29 cellular contexts compared by ENCODE assay signal in the genomic region with DNA sequence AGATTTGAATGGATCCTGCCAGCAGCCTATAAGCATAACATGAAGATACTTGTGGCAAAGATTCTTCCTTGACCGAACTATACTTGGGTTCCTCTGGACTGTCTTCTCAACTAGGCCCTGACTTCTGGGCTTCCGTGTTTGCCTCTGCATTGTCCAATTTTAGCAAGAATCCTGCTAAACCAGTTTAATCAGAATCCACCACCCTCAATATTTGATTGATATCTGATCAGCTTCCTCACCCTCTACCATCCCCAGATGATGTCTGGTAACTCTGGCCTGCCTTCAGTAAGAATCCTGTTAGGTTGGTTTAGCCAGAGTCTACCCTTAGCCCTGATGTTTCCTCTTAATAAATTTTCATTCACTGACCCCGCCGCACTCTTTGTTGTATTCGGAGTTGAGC.
"Had no signal": no experiment of that assay in that cellular context is flagged by ENCODE, and none has a peak within 500 bp of the region (broad histone marks: within the 10 kb centered on the region; RNA-seq: fewer than 3 reads in every experiment).

No MANE protein-coding gene starts in this region.

- H2AFZ ChIP-seq: parathyroid adenoma had no signal

- H3K27ac ChIP-seq: neutrophil, ovary, parathyroid adenoma, psoas muscle, right lobe of liver, skin epidermis, spleen, suprapubic skin, testis, tibial artery, transverse colon, upper lobe of right lung, uterus had no signal

- H3K4me1 ChIP-seq: parathyroid adenoma, psoas muscle, right lobe of liver, spleen, suprapubic skin, transverse colon, uterus had no signal

- DNase-seq: naive thymus-derived CD4-positive, alpha-beta T cell; natural killer cell; occipital lobe; ovary; posterior cingulate gyrus; psoas muscle; right cardiac atrium; right lobe of liver; spleen; stimulated activated CD4-positive, alpha-beta T cell treated with anti-CD3 and anti-CD28 coated beads, Interleukin-12 subunit alpha, Interleukin-12 subunit beta, amount 100 ng/mL, for 4 hours; stimulated activated CD4-positive, alpha-beta T cell treated with anti-CD3 and anti-CD28 coated beads, Interleukin-1b, Interleukin-23, amount 100 ng/mL, for 48 hours; stimulated activated CD4-positive, alpha-beta T cell treated with anti-CD3 and anti-CD28 coated beads, Interleukin-4, amount 100 ng/mL, for 1 hour; stimulated activated CD4-positive, alpha-beta T cell treated with anti-CD3 and anti-CD28 coated beads, Interleukin-4, amount 100 ng/mL, for 4 hours; stimulated activated CD8-positive, alpha-beta memory T cell treated with anti-CD3 and anti-CD28 coated beads, Interleukin-4, amount 100 ng/mL, for 48 hours; stimulated activated naive CD4-positive, alpha-beta T cell; stimulated activated naive CD8-positive, alpha-beta T cell treated with anti-CD3 and anti-CD28 coated beads, Interleukin-15, amount 100 ng/mL, for 72 hours; stimulated activated naive CD8-positive, alpha-beta T cell treated with anti-CD3 and anti-CD28 coated beads, Interleukin-15, Interleukin-2, amounts not matched to agents 100 U/mL and 50 U/mL, for 24 hours; substantia nigra; testis; tibial artery; transverse colon; upper lobe of right lung; uterus had no signal

- H3K79me2 ChIP-seq: parathyroid adenoma had no signal

- H3K4me2 ChIP-seq: smooth muscle cell had no signal

- ATAC-seq: naive thymus-derived CD4-positive, alpha-beta T cell; natural killer cell; psoas muscle; right cardiac atrium; right lobe of liver; stimulated activated memory B cell treated with anti-CD40 and anti-IgM and Interleukin-4, amounts not matched to agents 10 μg/mL and 1 μg/mL and 100 μg/mL, for 72 hours; stimulated activated naive CD8-positive, alpha-beta T cell treated with anti-CD3 and anti-CD28 coated beads, Interleukin-15, amount 100 ng/mL, for 72 hours; stimulated activated naive CD8-positive, alpha-beta T cell treated with anti-CD3 and anti-CD28 coated beads, Interleukin-15, Interleukin-2, amounts not matched to agents 100 U/mL and 50 U/mL, for 24 hours; upper lobe of right lung had no signal

- H3K9me3 ChIP-seq: neutrophil, ovary, psoas muscle, right lobe of liver, spleen, suprapubic skin, testis, tibial artery, transverse colon, upper lobe of right lung, uterus had no signal

- H3K9ac ChIP-seq: parathyroid adenoma had no signal

- H3K27me3 ChIP-seq: ovary, right lobe of liver, spleen, suprapubic skin, testis, tibial artery, transverse colon, upper lobe of right lung, uterus had no signal

- H3K36me3 ChIP-seq: neutrophil, ovary, right lobe of liver, spleen, suprapubic skin, tibial artery, transverse colon, upper lobe of right lung, uterus had no signal

- H3K4me3 ChIP-seq: ovary, psoas muscle, right lobe of liver, skin epidermis, smooth muscle cell, spleen, suprapubic skin, testis, tibial artery, transverse colon, upper lobe of right lung, uterus had no signal
